ENCODE assay signal across 18 cellular contexts in genomic region chr19:11540642-11541041, GRCh38. TPM values are rescaled to one million over a fixed set of nuclear protein-coding genes. Genes with fewer than 3 reads are reported as not detected.
A peak's percentile ranks its signal among the peaks of the same experiment; 100 is the strongest.
DNase-seq lines count a peak whose midpoint lies in the region; ATAC-seq and TF ChIP-seq lines count a peak whose summit lies in the region.
"Had no signal": no experiment of that assay in that cellular context is flagged by ENCODE, and none has a peak within 500 bp of the region (broad histone marks: within the 10 kb centered on the region; RNA-seq: fewer than 3 reads in every experiment).

No MANE protein-coding gene starts in this region.

- no peaks in the 10 kb centered on the region for H3K36me3 Mint-ChIP-seq in endodermal cell (ENCODE audit: low read depth)

- H3K27me3 Mint-ChIP-seq in endodermal cell (ENCODE audit: insufficient read depth): peaks cover 1% of the 10 kb centered on the region

- no peak overlapping the region for H3K27ac Mint-ChIP-seq in endodermal cell

- 84 to 87% (median 86%) methylated on average over 4 to 5 of the region's 5 CpGs for whole genome bisulfite sequencing in heart left ventricle, 4 donors
- 90% methylated on average over 5 of the region's 5 CpGs; no CpG with 5 or more reads in 1 of the 2 experiments for WGBS in endodermal cell (ENCODE audit: insufficient coverage in 1 of 2, insufficient read length in 1 of 2), 2 experiments
- no CpG with 5 or more reads among the region's 5 CpGs for WGBS in neuronal stem cell (ENCODE audit: extremely low coverage in 2 of 2, insufficient read length in 2 of 2, insufficient replicate concordance in 1 of 2), 2 donors

- peaks cover 1% of the 10 kb centered on the region for H3K79me1 ChIP-seq in neuronal stem cell (ENCODE audit: low read depth, low read length)

- H3K9me3 Mint-ChIP-seq in endodermal cell: no peaks in the 10 kb centered on the region

- peaks cover 14% of the 10 kb centered on the region for H3K4me1 Mint-ChIP-seq in endodermal cell

- ATAC-seq in heart left ventricle: no peak
- no peak for ATAC-seq in HG03280 (IDR thresholded peaks at IDR 0.05; ENCODE audit: unreplicated experiment)
- ATAC-seq: activated CD4-positive, CD25-positive, alpha-beta regulatory T cell treated with anti-CD3 and anti-CD28 coated beads, Interleukin-2, amount 50 U/mL, for 24 hours had no signal

- no peak overlapping the region for H2BK120ac ChIP-seq in neuronal stem cell (ENCODE audit: low read depth, low read length)

- DNase-seq in cardiac muscle cell (ENCODE audit: low read depth in 1 of 2, low spot score in 1 of 2): no peak
- no peak for DNase-seq in heart left ventricle
- DNase-seq in endodermal cell: no peak
- DNase-seq in neuronal stem cell (ENCODE audit: low spot score): no peak
- no peak for DNase-seq in vagina (ENCODE audit: extremely low spot score in 2 of 2)
- no peak for DNase-seq in NCI-H748 (lab: John Stamatoyannopoulos, UW; ENCODE audit: unreplicated experiment)
- DNase-seq in NCI-H2107 treated with DMSO at 0.1 percent for 48 hours (lab: John Stamatoyannopoulos, UW; ENCODE audit: unreplicated experiment): no peak
- DNase-seq: 8988T; caudate nucleus; DMS53; effector CD8-positive, alpha-beta T cell; MG63; SHP77; stimulated activated CD4-positive, alpha-beta T cell treated with anti-CD3 and anti-CD28 coated beads, Interleukin-4, amount 100 ng/mL, for 24 hours had no signal

- H3K23ac ChIP-seq in neuronal stem cell (ENCODE audit: low read depth, low read length, poor library complexity): no peak overlapping the region

- no peak overlapping the region for H2BK5ac ChIP-seq in neuronal stem cell (ENCODE audit: low read length)

- peak overlapping the region; percentile 92 for H3K27ac ChIP-seq in cardiac muscle cell
- H3K27ac ChIP-seq in heart left ventricle: peak overlapping the region in 6 of 12 donors; percentile 70 to 97 (median 88)
- H3K27ac ChIP-seq in endodermal cell (ENCODE audit: low read depth, low read length): no peak overlapping the region
- H3K27ac ChIP-seq in neuronal stem cell (replicated peaks; ENCODE audit: low read length): no peak overlapping the region
- H3K27ac ChIP-seq in vagina: peak overlapping the region; percentile 94
- H3K27ac ChIP-seq: C4-2B had no signal

- H4K91ac ChIP-seq in neuronal stem cell (ENCODE audit: low read depth, low read length, poor library complexity): no peak overlapping the region

- H4K8ac ChIP-seq in neuronal stem cell (ENCODE audit: low read depth, low read length): no peak overlapping the region

- H3K18ac ChIP-seq in neuronal stem cell (ENCODE audit: low read length): no peak overlapping the region

- no peaks in the 10 kb centered on the region for H3K36me3 ChIP-seq in cardiac muscle cell
- H3K36me3 ChIP-seq in heart left ventricle: peaks cover 0 to 6% (median 0%) of the 10 kb centered on the region in 9 donors
- peaks cover 22% of the 10 kb centered on the region for H3K36me3 ChIP-seq in endodermal cell (ENCODE audit: control insufficient read depth, insufficient read depth, low read length)
- H3K36me3 ChIP-seq in neuronal stem cell (replicated peaks in 1 of 2; ENCODE audit: control insufficient read depth in 2 of 2, insufficient read depth in 2 of 2, low read length in 2 of 2): no peaks in the 10 kb centered on the region
- H3K36me3 ChIP-seq in vagina: no peaks in the 10 kb centered on the region
- H3K36me3 ChIP-seq: MG63 had no signal

- H2BK15ac ChIP-seq in neuronal stem cell (ENCODE audit: low read length): peak overlapping the region; percentile 35

- H3K4me1 ChIP-seq in cardiac muscle cell (ENCODE audit: low read depth) (peaks cover 11% of the 10 kb centered on the region), heart left ventricle (peaks cover 0 to 29% (median 12%) of the 10 kb centered on the region in 12 donors), endodermal cell (ENCODE audit: control insufficient read depth, insufficient read depth, low read length) (peaks cover 4% of the 10 kb centered on the region), neuronal stem cell (ENCODE audit: control insufficient read depth in 2 of 2, insufficient read depth in 1 of 2, low read depth in 1 of 2, low read length in 2 of 2) (peaks cover 12% of the 10 kb centered on the region in 2 donors), vagina (peaks cover 32% of the 10 kb centered on the region)

- H3K27me3 ChIP-seq in cardiac muscle cell (no peaks in the 10 kb centered on the region), heart left ventricle (peaks cover 0 to 14% (median 2%) of the 10 kb centered on the region in 9 donors), endodermal cell (ENCODE audit: control insufficient read depth, insufficient read depth, low read length, poor library complexity, severe bottlenecking) (no peaks in the 10 kb centered on the region), neuronal stem cell (ENCODE audit: control insufficient read depth in 3 of 3, insufficient read depth in 3 of 3, low read depth in 1 of 3, low read length in 3 of 3) (no peaks in the 10 kb centered on the region), vagina (no peaks in the 10 kb centered on the region)
- H3K27me3 ChIP-seq: MG63 had no signal

- H2AFZ ChIP-seq in neuronal stem cell (ENCODE audit: low read length): no peak overlapping the region

- intact Hi-C loops in heart left ventricle (cut with DNase I): no loop called here
- intact Hi-C loops in vagina (cut with DNase I): no loop called here

- no peak overlapping the region for H3K4me3 Mint-ChIP-seq in endodermal cell

- H2AK5ac ChIP-seq in neuronal stem cell (ENCODE audit: low read depth, low read length): peak overlapping the region; percentile 23

- no peak overlapping the region for H2BK12ac ChIP-seq in neuronal stem cell (ENCODE audit: low read length)

- H3K4me2 ChIP-seq in neuronal stem cell (ENCODE audit: insufficient read depth, low read length, poor library complexity, severe bottlenecking): no peak overlapping the region

- no peak overlapping the region for H3K4ac ChIP-seq in neuronal stem cell (ENCODE audit: low read length)

- H3K4me3 ChIP-seq in cardiac muscle cell (no peak overlapping the region), heart left ventricle (peak overlapping the region in 3 of 12 donors; percentile 54 to 64 (median 57)), endodermal cell (ENCODE audit: low read length) (peak overlapping the region; percentile 69), neuronal stem cell (ENCODE audit: low read length in 2 of 2) (no peak overlapping the region), vagina (peak overlapping the region; percentile 43 to 56)
- H3K4me3 ChIP-seq: MG63 had no signal

- no peak overlapping the region for H3K9ac ChIP-seq in endodermal cell (ENCODE audit: extremely low read depth, low read length, poor library complexity, severe bottlenecking)
- no peak overlapping the region for H3K9ac ChIP-seq in neuronal stem cell (ENCODE audit: low read depth, low read length, poor library complexity)

- TF ChIP-seq CTCF in cardiac muscle cell (IDR thresholded peaks at IDR 0.05; ENCODE audit: low read depth, low read length) (no peak), heart left ventricle (IDR thresholded peaks at IDR 0.05) (no peak), endodermal cell (conservative IDR thresholded peaks at IDR 0.05) (no peak), vagina (IDR thresholded peaks at IDR 0.05) (no peak)

- H3K9me3 ChIP-seq in cardiac muscle cell (ENCODE audit: low read depth) (no peaks in the 10 kb centered on the region), heart left ventricle (no peaks in the 10 kb centered on the region), endodermal cell (ENCODE audit: control insufficient read depth, low read length) (no peaks in the 10 kb centered on the region), neuronal stem cell (replicated peaks in 1 of 2; ENCODE audit: control insufficient read depth in 2 of 2, insufficient read depth in 1 of 2, low read depth in 1 of 2, low read length in 2 of 2) (no peaks in the 10 kb centered on the region), vagina (no peaks in the 10 kb centered on the region)
- H3K9me3 ChIP-seq: MG63 had no signal

- H3K14ac ChIP-seq in neuronal stem cell (ENCODE audit: low read length): no peak overlapping the region

- no peak for TF ChIP-seq POLR2A in heart left ventricle (IDR thresholded peaks at IDR 0.05)
- no peak for TF ChIP-seq POLR2A in vagina (IDR thresholded peaks at IDR 0.05)

RNA-seq across cellular contexts. Expression of gene CNN1, which starts 2.0 kb away (rescaled TPM):
- total RNA-seq in cardiac muscle cell (288 and 520 TPM in 2 replicates), heart left ventricle (100 to 1,000 TPM in 6 of 9 donors, 10 to 100 TPM in 3; 68.6 to 979 (median 145) TPM), endodermal cell (10 to 100 TPM; 12.8 to 16.2 TPM), vagina (276 TPM)
- polyA plus RNA-seq in cardiac muscle cell (219 and 388 TPM in 2 replicates), heart left ventricle (100 to 1,000 TPM; 306 to 426 TPM)
- polyA plus RNA-seq in endodermal cell (2013, experiment 1 of 2): 15.2 TPM
- 17.3 TPM for polyA plus RNA-seq in endodermal cell (2013, experiment 2 of 2)
- 24.1 TPM for polyA plus RNA-seq in neuronal stem cell (2013, experiment 1 of 2)
- polyA plus RNA-seq in neuronal stem cell (2013, experiment 2 of 2): 22.1 TPM
- total RNA-seq: activated CD8-positive, alpha-beta memory T cell treated with anti-CD3 and anti-CD28 coated beads for 36 hours had no signal

RNA-seq across cellular contexts. Expression of gene ECSIT, which starts 11.7 kb away (rescaled TPM):
- 71.5 and 91.3 TPM in 2 replicates for total RNA-seq in cardiac muscle cell
- 56.6 and 64.0 TPM in 2 replicates for polyA plus RNA-seq in cardiac muscle cell
- total RNA-seq in heart left ventricle: 100 to 1,000 TPM in 8 of 9 donors, 10 to 100 TPM in 1; 69.7 to 207 (median 131) TPM
- polyA plus RNA-seq in heart left ventricle: 100 to 1,000 TPM; 157 to 242 TPM
- total RNA-seq in endodermal cell: 10 to 100 TPM; 24.7 to 26.2 TPM
- polyA plus RNA-seq in endodermal cell (2013, experiment 1 of 2): 39.6 TPM
- polyA plus RNA-seq in endodermal cell (2013, experiment 2 of 2): 30.5 TPM
- polyA plus RNA-seq in neuronal stem cell (2013, experiment 1 of 2): 30.6 TPM
- 28.7 TPM for polyA plus RNA-seq in neuronal stem cell (2013, experiment 2 of 2)
- total RNA-seq in vagina: 49.6 TPM

RNA-seq across cellular contexts. Expression of gene ELOF1, which starts 18.4 kb away (rescaled TPM):
- 44.3 and 45.3 TPM in 2 replicates for total RNA-seq in cardiac muscle cell
- 80.2 and 98.6 TPM in 2 replicates for polyA plus RNA-seq in cardiac muscle cell
- 10 to 100 TPM; 25.0 to 41.5 (median 27.7) TPM for total RNA-seq in heart left ventricle
- 10 to 100 TPM; 47.5 to 70.3 TPM for polyA plus RNA-seq in heart left ventricle
- total RNA-seq in endodermal cell: 10 to 100 TPM; 62.6 to 68.7 TPM
- polyA plus RNA-seq in endodermal cell (2013, experiment 1 of 2): 49.8 TPM
- polyA plus RNA-seq in endodermal cell (2013, experiment 2 of 2): 38.8 TPM
- 58.7 TPM for polyA plus RNA-seq in neuronal stem cell (2013, experiment 1 of 2)
- polyA plus RNA-seq in neuronal stem cell (2013, experiment 2 of 2): 59.3 TPM
- 28.0 TPM for total RNA-seq in vagina

RNA-seq across cellular contexts. Expression of gene ZNF653, which starts 35.0 kb away (rescaled TPM):
- total RNA-seq in cardiac muscle cell (13.8 and 19.0 TPM in 2 replicates), heart left ventricle (1 to 10 TPM; 2.4 to 5.5 (median 3.8) TPM), endodermal cell (10 to 100 TPM; 12.3 to 12.6 TPM), vagina (12.5 TPM)
- polyA plus RNA-seq in cardiac muscle cell (10.6 and 14.4 TPM in 2 replicates), heart left ventricle (1 to 10 TPM; 4.0 to 8.9 TPM)
- 11.9 TPM for polyA plus RNA-seq in endodermal cell (2013, experiment 1 of 2)
- 10.4 TPM for polyA plus RNA-seq in endodermal cell (2013, experiment 2 of 2)
- polyA plus RNA-seq in neuronal stem cell (2013, experiment 1 of 2): 8.3 TPM
- 7.7 TPM for polyA plus RNA-seq in neuronal stem cell (2013, experiment 2 of 2)

RNA-seq across cellular contexts. Expression of gene ACP5, which starts 36.8 kb away (rescaled TPM):
- total RNA-seq in cardiac muscle cell (1.9 TPM in 1 of 2 replicates, not detected in the other), heart left ventricle (10 to 100 TPM in 2 of 9 donors, 1 to 10 TPM in 6, under 1 TPM in 1; 0.56 to 54.1 (median 3.3) TPM), endodermal cell (1 to 10 TPM; 2.1 to 3.8 TPM), vagina (6.1 TPM)
- polyA plus RNA-seq in cardiac muscle cell (1.1 and 1.2 TPM in 2 replicates), heart left ventricle (1 to 10 TPM; 1.6 to 1.9 TPM)
- polyA plus RNA-seq in endodermal cell (2013, experiment 1 of 2): not detected
- polyA plus RNA-seq in endodermal cell (2013, experiment 2 of 2): not detected
- 1.1 TPM for polyA plus RNA-seq in neuronal stem cell (2013, experiment 1 of 2)
- 0.91 TPM for polyA plus RNA-seq in neuronal stem cell (2013, experiment 2 of 2)

Comparison
In these comparisons a context has a peak if more than half of its experiments do, and no peak if none do; other contexts are left out.
1. H3K27ac ChIP-seq: peak in cardiac muscle cell (single experiment) and vagina (single experiment); none in endodermal cell (single experiment) and neuronal stem cell (single experiment).
2. H3K4me3 ChIP-seq: peak in endodermal cell (single experiment) and vagina (2 of 2); none in cardiac muscle cell (single experiment) and neuronal stem cell (0 of 2).
3. RNA of gene CNN1, which starts 2.0 kb away (total RNA-seq): 288 to 520 TPM in cardiac muscle cell, 276 TPM in vagina (single experiment) and 68.6 to 979 TPM in heart left ventricle; 12.8 to 16.2 TPM in endodermal cell; every median in the first group is over 4 times any median in the second.